ENCODE assay signal across 12 cellular contexts in the genomic region with DNA sequence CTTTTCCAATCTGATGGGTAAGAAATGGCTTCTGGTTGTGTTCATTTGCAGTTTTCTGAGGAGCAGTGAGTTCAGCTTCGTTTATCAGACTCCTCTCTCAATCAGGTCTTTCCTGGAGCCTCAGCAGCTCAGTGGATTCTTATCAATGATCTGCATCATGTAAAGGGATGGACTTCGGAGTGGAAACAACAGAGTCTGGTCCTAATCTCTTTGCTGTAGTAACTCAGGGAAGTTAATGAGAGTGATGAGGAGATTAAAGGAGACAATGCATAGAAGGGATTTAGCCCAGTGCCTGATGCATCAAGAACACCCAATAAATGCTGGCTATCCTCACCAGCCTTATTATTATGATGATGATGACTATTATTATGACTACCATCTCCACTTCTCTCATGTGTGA. TPM values are rescaled to one million over a fixed set of nuclear protein-coding genes. Genes with fewer than 3 reads are reported as not detected.
"Had no signal": no experiment of that assay in that cellular context is flagged by ENCODE, and none has a peak within 500 bp of the region (broad histone marks: within the 10 kb centered on the region; RNA-seq: fewer than 3 reads in every experiment).

No MANE protein-coding gene starts in this region.

- FAIRE-seq: H1, H54 had no signal

- H3K4me3 ChIP-seq: GM23248, GM23338, HAP-1 had no signal

- H3K4me2 ChIP-seq: GM23338 had no signal

- H2AFZ ChIP-seq: GM23248, GM23338 had no signal

- H3K4me1 ChIP-seq: HAP-1 had no signal

- H3K9ac ChIP-seq: GM23248 had no signal

- H3K9me3 ChIP-seq: HAP-1 had no signal

- H3K36me3 ChIP-seq: HAP-1 had no signal

- H3K27ac ChIP-seq: GM23248 had no signal

- DNase-seq: GM23248, GOT3, H7, H9, HCEC 1CT, HFFc6 had no signal

- ATAC-seq: GM23338, HCT116 had no signal

RNA-seq across cellular contexts. Expression of a gene that starts 47.2 kb away (rescaled TPM):
- total RNA-seq: GM23248, GM23338, H1, H4, H7, H9, HFFc6 had no signal
- polyA plus RNA-seq: GM23248, GM23338, H1 had no signal
